17 cellular contexts compared by ENCODE assay signal in the genomic region with DNA sequence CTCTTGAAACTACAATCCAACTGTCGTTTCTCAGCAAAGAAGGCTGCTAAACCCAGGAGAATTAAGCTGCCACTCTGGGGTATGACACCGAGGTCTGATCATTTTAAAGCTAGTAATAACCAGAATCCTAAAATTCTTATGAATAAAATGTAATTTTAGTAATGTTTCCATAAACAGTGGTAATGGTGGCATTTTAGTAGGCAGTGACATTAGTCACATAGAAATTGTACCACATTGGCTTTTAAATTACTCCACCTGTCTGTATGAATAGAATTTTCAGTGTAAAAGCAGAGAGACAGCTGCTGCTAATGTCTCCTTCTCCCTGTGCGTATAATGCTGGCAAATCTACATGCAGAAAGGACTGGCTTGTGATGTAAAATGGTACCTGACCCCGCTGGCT.
DNase-seq lines count a peak whose midpoint lies in the region; ATAC-seq, FAIRE-seq and TF ChIP-seq lines count a peak whose summit lies in the region.
"Had no signal": no experiment of that assay in that cellular context is flagged by ENCODE, and none has a peak within 500 bp of the region (broad histone marks: within the 10 kb centered on the region; RNA-seq: fewer than 3 reads in every experiment).

No MANE protein-coding gene starts in this region.

- H2BK12ac ChIP-seq in H1 (ENCODE audit: low read depth, low read length), result no peak overlapping the region

- CTCF ChIA-PET in H1 (lab: Charles Lee; ENCODE audit: partially characterized antibody), result interaction anchor here (0.5 to 2.5 kb wide), 5 partner anchors 14 to 995 kb away, joined by 3 to 8 read pairs (median 4); no protein-coding TSS in a partner anchor

- no peak overlapping the region for H4K91ac ChIP-seq in H1 (replicated peaks; ENCODE audit: insufficient read length, low read length)

- H4K20me1 ChIP-seq in H1 (replicated peaks in 1 of 2; ENCODE audit: control insufficient read depth in 1 of 2, insufficient read depth in 2 of 2, low read length in 2 of 2), result no peaks in the 10 kb centered on the region

- H2BK120ac ChIP-seq in H1 (replicated peaks; ENCODE audit: low read depth, low read length), result no peak overlapping the region

- H3K36me3 ChIP-seq in H1 (ENCODE audit: control insufficient read depth in 2 of 4, insufficient read depth in 4 of 4, low read length in 3 of 4), result no peaks in the 10 kb centered on the region
- H3K36me3 ChIP-seq in suprapubic skin, result no peaks in the 10 kb centered on the region
- peaks cover 0 to 71% (median 0%) of the 10 kb centered on the region in 3 donors for H3K36me3 ChIP-seq in esophagus squamous epithelium

- H3K27ac Mint-ChIP-seq in type B pancreatic cell, result peak overlapping the region; percentile 19
- no peak overlapping the region for H3K27ac Mint-ChIP-seq in stimulated activated naive B cell treated with anti-CD40 and anti-IgM and Interleukin-4, amounts not matched to agents 10 μg/mL and 1 μg/mL and 100 μg/mL, for 72 hours
- H3K27ac Mint-ChIP-seq: B cell had no signal

- H2BK15ac ChIP-seq in H1 (ENCODE audit: low read length), result no peak overlapping the region

- peaks cover 49% of the 10 kb centered on the region for H3K36me3 Mint-ChIP-seq in type B pancreatic cell
- no peaks in the 10 kb centered on the region for H3K36me3 Mint-ChIP-seq in stimulated activated naive B cell treated with anti-CD40 and anti-IgM and Interleukin-4, amounts not matched to agents 10 μg/mL and 1 μg/mL and 100 μg/mL, for 72 hours

- no peaks in the 10 kb centered on the region for H3K79me1 ChIP-seq in H1 (ENCODE audit: low read depth, low read length)

- H3K79me2 ChIP-seq in H1 (ENCODE audit: control insufficient read depth in 1 of 2, insufficient read depth in 2 of 2, low read length in 2 of 2), result no peaks in the 10 kb centered on the region

- no peak overlapping the region for H2BK5ac ChIP-seq in H1 (ENCODE audit: low read depth, low read length)

- no peaks in the 10 kb centered on the region for H3K9me3 ChIP-seq in H1 (ENCODE audit: insufficient read depth in 2 of 2, low read depth in 1 of 2, low read length in 1 of 2)
- H3K9me3 ChIP-seq in suprapubic skin, result no peaks in the 10 kb centered on the region
- no peaks in the 10 kb centered on the region for H3K9me3 ChIP-seq in esophagus squamous epithelium
- H3K9me3 ChIP-seq: SK-N-SH had no signal

- H3K4me1 Mint-ChIP-seq in type B pancreatic cell (ENCODE audit: unreplicated experiment), result peaks cover 51% of the 10 kb centered on the region
- H3K4me1 Mint-ChIP-seq in stimulated activated naive B cell treated with anti-CD40 and anti-IgM and Interleukin-4, amounts not matched to agents 10 μg/mL and 1 μg/mL and 100 μg/mL, for 72 hours, result no peaks in the 10 kb centered on the region
- H3K4me1 Mint-ChIP-seq: B cell had no signal

- DNase-seq in NCI-H82 (lab: John Stamatoyannopoulos, UW) (peak; percentile 31), NCI-H82 treated with DMSO at 0.1 percent for 48 hours (lab: John Stamatoyannopoulos, UW; ENCODE audit: unreplicated experiment) (no peak), NCI-H748 (lab: John Stamatoyannopoulos, UW; ENCODE audit: unreplicated experiment) (peak; percentile 79), H1 (ENCODE audit: low read depth in 1 of 2, low spot score in 2 of 2) (no peak), type B pancreatic cell (ENCODE audit: extremely low spot score, unreplicated experiment) (no peak), suprapubic skin (ENCODE audit: low spot score in 2 of 2) (no peak), esophagus squamous epithelium (lab: John Stamatoyannopoulos, UW) (no peak)
- DNase-seq in stimulated activated naive B cell treated with anti-CD40 and anti-IgM and Interleukin-4, amounts not matched to agents 10 μg/mL and 1 μg/mL and 100 μg/mL, for 72 hours, result no peak
- DNase-seq: NCI-H1092 treated with DMSO at 0.1 percent for 48 hours, NCI-H1694, NCI-H524, SHP77, SK-N-SH had no signal

- no peaks in the 10 kb centered on the region for H3K27me3 Mint-ChIP-seq in type B pancreatic cell
- peaks cover 9% of the 10 kb centered on the region in 2 donors for H3K27me3 Mint-ChIP-seq in stimulated activated naive B cell treated with anti-CD40 and anti-IgM and Interleukin-4, amounts not matched to agents 10 μg/mL and 1 μg/mL and 100 μg/mL, for 72 hours

- TF ChIP-seq EP300 in H1 (IDR thresholded peaks at IDR 0.05; ENCODE audit: borderline replicate concordance in 1 of 2, low read depth in 2 of 2, low read length in 2 of 2) (no peak), suprapubic skin (IDR thresholded peaks at IDR 0.05) (no peak)

- H3K27me3 ChIP-seq in H1 (replicated peaks in 1 of 4; ENCODE audit: control insufficient read depth in 3 of 4, extremely low read depth in 1 of 4, insufficient read depth in 3 of 4, low read length in 3 of 4) (no peaks in the 10 kb centered on the region), suprapubic skin (no peaks in the 10 kb centered on the region), esophagus squamous epithelium (no peaks in the 10 kb centered on the region)

- no peak overlapping the region for H3K4me3 ChIP-seq in H1 (ENCODE audit: extremely low read depth in 1 of 4, insufficient read depth in 2 of 4, low read depth in 3 of 4, low read length in 4 of 4)
- no peak overlapping the region for H3K4me3 ChIP-seq in suprapubic skin
- H3K4me3 ChIP-seq in esophagus squamous epithelium, result no peak overlapping the region
- H3K4me3 ChIP-seq: K562 had no signal

- H3K23ac ChIP-seq in H1 (ENCODE audit: insufficient read length), result no peak overlapping the region

- H3K27ac ChIP-seq in H1 (ENCODE audit: low read depth, low read length) (no peak overlapping the region), suprapubic skin (no peak overlapping the region), esophagus squamous epithelium (no peak overlapping the region)

- no peak for TF ChIP-seq RAD21 in H1 (IDR thresholded peaks at IDR 0.05 in 1 of 2, conservative IDR thresholded peaks at IDR 0.05 in 1 of 2; ENCODE audit: low read depth in 2 of 2, low read length in 2 of 2)

- H2AFZ ChIP-seq in H1 (ENCODE audit: low read length), result no peak overlapping the region

- FAIRE-seq in H1 (lab: Jason Lieb, UNC), result peak; percentile 39
- FAIRE-seq: G401.6, K562 had no signal

- no peak overlapping the region for H4K5ac ChIP-seq in H1 (ENCODE audit: insufficient read length, low read depth, low read length)

- H3K4ac ChIP-seq in H1 (replicated peaks; ENCODE audit: insufficient read length, low read depth, low read length), result no peak overlapping the region

- POLR2A ChIA-PET in H1 (lab: Charles Lee; ENCODE audit: partially characterized antibody), result interaction anchor here (1.2 kb wide), 1 partner anchor 71 kb away, joined by 3 read pairs; no protein-coding TSS in a partner anchor

- intact Hi-C loops in esophagus squamous epithelium (cut with DNase I), result no loop called here

- TF ChIP-seq CTCF in H1 (IDR thresholded peaks at IDR 0.05; ENCODE audit: control extremely low read depth in 1 of 3, insufficient read depth in 1 of 3, low read depth in 1 of 3, low read length in 3 of 3), result no peak
- TF ChIP-seq CTCF in type B pancreatic cell (conservative IDR thresholded peaks at IDR 0.05), result no peak
- no peak for TF ChIP-seq CTCF in suprapubic skin (IDR thresholded peaks at IDR 0.05)
- no peak for TF ChIP-seq CTCF in esophagus squamous epithelium (IDR thresholded peaks at IDR 0.05)

- H3K14ac ChIP-seq in H1 (ENCODE audit: insufficient read length), result no peak overlapping the region

- H3K4me1 ChIP-seq in H1 (replicated peaks in 1 of 4; ENCODE audit: control insufficient read depth in 3 of 4, insufficient read depth in 4 of 4, low read length in 3 of 4) (peaks cover 0 to 7% (median 4%) of the 10 kb centered on the region in 4 experiments; a peak in 3 of 7 replicates), suprapubic skin (no peaks in the 10 kb centered on the region), esophagus squamous epithelium (peaks cover 0 to 10% (median 5%) of the 10 kb centered on the region in 3 donors)

- no peak overlapping the region for H3K9ac ChIP-seq in H1 (replicated peaks in 1 of 4; ENCODE audit: extremely low read depth in 1 of 4, low read depth in 3 of 4, low read length in 3 of 4)
- H3K9ac ChIP-seq: SK-N-SH had no signal

- no peak overlapping the region for H2AK5ac ChIP-seq in H1 (ENCODE audit: low read depth, low read length)

- TF ChIP-seq POLR2A in H1 (IDR thresholded peaks at IDR 0.05; ENCODE audit: control extremely low read depth in 1 of 2, low read depth in 2 of 2, low read length in 2 of 2) (no peak), suprapubic skin (IDR thresholded peaks at IDR 0.05) (no peak), esophagus squamous epithelium (IDR thresholded peaks at IDR 0.05) (no peak)

- ATAC-seq in stimulated activated naive B cell treated with anti-CD40 and anti-IgM and Interleukin-4, amounts not matched to agents 10 μg/mL and 1 μg/mL and 100 μg/mL, for 72 hours (replicated peaks), result no peak
- ATAC-seq: HCT116, K562 had no signal

- no peaks in the 10 kb centered on the region for H3K9me3 Mint-ChIP-seq in type B pancreatic cell
- H3K9me3 Mint-ChIP-seq in stimulated activated naive B cell treated with anti-CD40 and anti-IgM and Interleukin-4, amounts not matched to agents 10 μg/mL and 1 μg/mL and 100 μg/mL, for 72 hours, result no peaks in the 10 kb centered on the region

- H3K56ac ChIP-seq in H1 (replicated peaks; ENCODE audit: insufficient read length, low read depth, low read length), result no peak overlapping the region

- peak overlapping the region; percentile 26 for H3K4me3 Mint-ChIP-seq in type B pancreatic cell
- no peak overlapping the region for H3K4me3 Mint-ChIP-seq in stimulated activated naive B cell treated with anti-CD40 and anti-IgM and Interleukin-4, amounts not matched to agents 10 μg/mL and 1 μg/mL and 100 μg/mL, for 72 hours
- H3K4me3 Mint-ChIP-seq: B cell had no signal

- 82% methylated on average over 4 of the region's 4 CpGs; no CpG with 5 or more reads in 1 of the 2 experiments for WGBS in H1 (ENCODE audit: extremely low coverage in 1 of 2, insufficient coverage in 1 of 2, insufficient read length in 1 of 2, insufficient replicate concordance in 2 of 2, low coverage in 1 of 2, low lambda C conversion rate in 2 of 2, missing lambda C conversion rate in 1 of 2), 2 experiments
- WGBS in suprapubic skin, result 90% methylated on average over 4 of the region's 4 CpGs
- WGBS in esophagus squamous epithelium, 2 donors, result 80 to 82% methylated on average over 4 of the region's 4 CpGs

- H3K23me2 ChIP-seq in H1 (ENCODE audit: low read depth, low read length), result no peaks in the 10 kb centered on the region

- no peak overlapping the region for H4K8ac ChIP-seq in H1 (ENCODE audit: extremely low read depth, insufficient read depth, low read length)

- no peak overlapping the region for H3K4me2 ChIP-seq in H1 (ENCODE audit: insufficient read depth in 1 of 2, low read depth in 2 of 2, low read length in 2 of 2)
- H3K4me2 ChIP-seq: SK-N-SH had no signal

- no peak overlapping the region for H3K18ac ChIP-seq in H1 (ENCODE audit: extremely low read depth, low read length)

- no peak overlapping the region for H2BK20ac ChIP-seq in H1 (ENCODE audit: low read length)

TF ChIP-seq in H1, 55 proteins besides CTCF, POLR2A, EP300 and RAD21 (continues in another document):
- TF ChIP-seq SIX5 (IDR thresholded peaks at IDR 0.05; ENCODE audit: low read depth, low read length), result no peak
- TF ChIP-seq EGR1 (IDR thresholded peaks at IDR 0.05; ENCODE audit: borderline replicate concordance, low read depth, low read length), result no peak
- no peak for TF ChIP-seq CTBP2 (IDR thresholded peaks at IDR 0.05; ENCODE audit: borderline replicate concordance, insufficient read depth, insufficient read length, low read length)
- TF ChIP-seq TCF12 (IDR thresholded peaks at IDR 0.05; ENCODE audit: low read depth, low read length), result no peak

Comparison
In these comparisons a context has a peak if more than half of its experiments do, and no peak if none do; other contexts are left out.
1. DNase-seq: peak in NCI-H82 (single experiment) and NCI-H748 (single experiment); none in NCI-H82 treated with DMSO at 0.1 percent for 48 hours (single experiment), H1 (0 of 2), type B pancreatic cell (single experiment), stimulated activated naive B cell treated with anti-CD40 and anti-IgM and Interleukin-4, amounts not matched to agents 10 μg/mL and 1 μg/mL and 100 μg/mL, for 72 hours (single experiment), suprapubic skin (0 of 2) and esophagus squamous epithelium (single experiment).